In the genomic region with DNA sequence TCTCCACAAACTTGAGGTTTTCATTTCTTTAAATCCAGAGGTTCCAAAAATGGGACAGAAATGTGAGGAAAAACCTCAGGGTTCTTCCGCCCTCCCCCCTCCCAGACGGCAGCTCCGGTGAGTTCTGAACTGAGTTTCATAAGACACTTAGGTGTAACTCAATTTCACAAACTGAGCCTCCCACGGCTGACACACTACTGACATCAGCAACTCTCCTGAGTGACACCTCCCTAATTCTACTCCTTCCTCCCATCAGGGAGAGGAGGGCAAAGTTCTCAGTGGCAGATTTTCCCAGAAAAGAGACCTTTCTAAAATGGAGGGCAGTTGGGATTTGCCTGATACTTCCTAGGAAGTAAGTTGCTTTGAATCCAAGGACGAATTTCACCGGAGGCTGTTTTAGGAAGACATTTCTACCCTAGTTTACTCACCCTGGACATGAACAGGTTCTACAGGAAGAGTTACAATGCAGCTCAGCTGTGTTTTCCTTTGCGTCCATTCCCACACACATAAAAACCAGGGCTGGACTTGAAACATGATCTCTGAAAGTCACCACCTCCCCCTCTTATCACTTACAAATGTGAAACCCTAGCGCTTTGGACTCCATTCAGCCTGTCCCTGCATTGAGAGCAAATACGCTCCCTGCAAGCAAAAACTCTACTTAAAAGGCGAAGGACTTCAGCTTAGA, we compare ENCODE assay signal across 7 cellular contexts.
A peak's percentile ranks its signal among the peaks of the same experiment; 100 is the strongest.
DNase-seq lines count a peak whose midpoint lies in the region; TF ChIP-seq lines count a peak whose summit lies in the region.

No MANE protein-coding gene starts in this region.

- H3K9me3 ChIP-seq in Loucy (ENCODE audit: insufficient read depth, low read depth, low read length) (no peaks in the 10 kb centered on the region), uterus (no peaks in the 10 kb centered on the region)

- peak overlapping the region; percentile 99 for H3K27ac Mint-ChIP-seq in activated CD4-positive, alpha-beta T cell treated with anti-CD3 and anti-CD28 coated beads, Interleukin-2, amount 10 ng/mL, durations not matched to agents 24 days and 14 days
- peak overlapping the region; percentile 98 for H3K27ac Mint-ChIP-seq in nephron progenitor cell

- H4K20me1 ChIP-seq in Loucy (ENCODE audit: insufficient read depth, low read length, poor library complexity, severe bottlenecking), result no peaks in the 10 kb centered on the region

- H3K9ac ChIP-seq in Loucy (ENCODE audit: low read depth, low read length, poor library complexity, severe bottlenecking), result no peak overlapping the region

- H3K36me3 Mint-ChIP-seq in activated CD4-positive, alpha-beta T cell treated with anti-CD3 and anti-CD28 coated beads, Interleukin-2, amount 10 ng/mL, durations not matched to agents 24 days and 14 days (ENCODE audit: low read depth), result peaks cover 40% of the 10 kb centered on the region
- peaks cover 29% of the 10 kb centered on the region for H3K36me3 Mint-ChIP-seq in nephron progenitor cell (ENCODE audit: low read depth)

- H3K27me3 Mint-ChIP-seq in activated CD4-positive, alpha-beta T cell treated with anti-CD3 and anti-CD28 coated beads, Interleukin-2, amount 10 ng/mL, durations not matched to agents 24 days and 14 days, result no peaks in the 10 kb centered on the region
- H3K27me3 Mint-ChIP-seq in nephron progenitor cell (ENCODE audit: low read depth, poor library complexity), result peaks cover under 1% of the 10 kb centered on the region

- H3K4me3 Mint-ChIP-seq in activated CD4-positive, alpha-beta T cell treated with anti-CD3 and anti-CD28 coated beads, Interleukin-2, amount 10 ng/mL, durations not matched to agents 24 days and 14 days, result peak overlapping the region; percentile 90
- peak overlapping the region; percentile 81 for H3K4me3 Mint-ChIP-seq in nephron progenitor cell

- H3K79me2 ChIP-seq in Loucy (ENCODE audit: insufficient read depth, low read length), result no peaks in the 10 kb centered on the region

- H3K4me1 ChIP-seq in Loucy (ENCODE audit: insufficient read depth, low read length, poor library complexity, severe bottlenecking) (peaks cover 17% of the 10 kb centered on the region), uterus (no peaks in the 10 kb centered on the region)

- no peaks in the 10 kb centered on the region for H3K9me2 ChIP-seq in Loucy (replicated peaks; ENCODE audit: low read depth, low read length)

- H3K4me1 Mint-ChIP-seq in activated CD4-positive, alpha-beta T cell treated with anti-CD3 and anti-CD28 coated beads, Interleukin-2, amount 10 ng/mL, durations not matched to agents 24 days and 14 days, result peaks cover 59% of the 10 kb centered on the region
- peaks cover 80% of the 10 kb centered on the region for H3K4me1 Mint-ChIP-seq in nephron progenitor cell

- TF ChIP-seq POLR2A in uterus (IDR thresholded peaks at IDR 0.05), result no peak

- H3K9me3 Mint-ChIP-seq in activated CD4-positive, alpha-beta T cell treated with anti-CD3 and anti-CD28 coated beads, Interleukin-2, amount 10 ng/mL, durations not matched to agents 24 days and 14 days, result no peaks in the 10 kb centered on the region
- H3K9me3 Mint-ChIP-seq in nephron progenitor cell, result no peaks in the 10 kb centered on the region

- H3K4me2 ChIP-seq in Loucy (ENCODE audit: low read depth, low read length, poor library complexity, severe bottlenecking), result no peak overlapping the region

- peak overlapping the region; percentile 37 for H2AFZ ChIP-seq in Loucy (ENCODE audit: low read length)

- DNase-seq in activated CD4-positive, alpha-beta T cell treated with anti-CD3 and anti-CD28 coated beads, Interleukin-2, amount 10 ng/mL, durations not matched to agents 24 days and 14 days, result peak; percentile 83
- DNase-seq in epithelial cell of prostate (ENCODE audit: low read depth, low spot score) (peak; percentile 93), nephron progenitor cell (peak; percentile 33), uterus (peak; percentile 29 to 33), A172 (ENCODE audit: low spot score) (no peak), GF-D8 (lab: John Stamatoyannopoulos, UW) (no peak)

- no peaks in the 10 kb centered on the region for H3K36me3 ChIP-seq in Loucy (ENCODE audit: insufficient read depth, low read length)
- no peaks in the 10 kb centered on the region for H3K36me3 ChIP-seq in uterus

- no peaks in the 10 kb centered on the region for H3K27me3 ChIP-seq in Loucy (ENCODE audit: insufficient read depth, low read length, poor library complexity, severe bottlenecking)
- no peaks in the 10 kb centered on the region for H3K27me3 ChIP-seq in uterus

- peak overlapping the region; percentile 94 for H3K27ac ChIP-seq in epithelial cell of prostate
- H3K27ac ChIP-seq in uterus, result peak overlapping the region; percentile 60 to 71

- H3F3A ChIP-seq in Loucy (ENCODE audit: low read depth), result no peaks in the 10 kb centered on the region

- intact Hi-C loops in activated CD4-positive, alpha-beta T cell treated with anti-CD3 and anti-CD28 coated beads, Interleukin-2, amount 10 ng/mL, durations not matched to agents 24 days and 14 days (cut with micrococcal nuclease), result loop anchor here (1.0 kb wide), 1 partner anchor 106 kb away; no protein-coding TSS in a partner anchor
- intact Hi-C loops in uterus (cut with DNase I; ENCODE audit: low total_unique reads), result no loop called here

- no peak overlapping the region for H3K4me3 ChIP-seq in Loucy (ENCODE audit: low read length, poor library complexity, severe bottlenecking)
- peak overlapping the region in 1 of 2 donors; percentile 15 for H3K4me3 ChIP-seq in uterus

- TF ChIP-seq CTCF in Loucy (conservative IDR thresholded peaks at IDR 0.05; ENCODE audit: low read length), result no peak
- TF ChIP-seq CTCF in nephron progenitor cell (IDR thresholded peaks at IDR 0.05), result no peak
- no peak for TF ChIP-seq CTCF in uterus (IDR thresholded peaks at IDR 0.05)

Comparison
In these comparisons a context has a peak if more than half of its experiments do, and no peak if none do; other contexts are left out.
1. DNase-seq: peak in activated CD4-positive, alpha-beta T cell treated with anti-CD3 and anti-CD28 coated beads, Interleukin-2, amount 10 ng/mL, durations not matched to agents 24 days and 14 days (single experiment), epithelial cell of prostate (single experiment), nephron progenitor cell (single experiment) and uterus (2 of 2); none in A172 (single experiment) and GF-D8 (single experiment).